3 cellular contexts compared by ENCODE assay signal in genomic region chr18:78101091-78101490, GRCh38.
"Had no signal": no experiment of that assay in that cellular context is flagged by ENCODE, and none has a peak within 500 bp of the region (broad histone marks: within the 10 kb centered on the region; RNA-seq: fewer than 3 reads in every experiment).

No MANE protein-coding gene starts in this region.

- H3K4me3 ChIP-seq: GM12878 had no signal

- ATAC-seq: GM12878 had no signal

- DNase-seq: GDM1, GF-D8 had no signal
